In genomic region chr5:16943846-16944675, GRCh38 we compare ENCODE assay signal across 1 cellular context.
TF ChIP-seq lines count a peak whose summit lies in the region.

No MANE protein-coding gene starts in this region.

TF ChIP-seq in GM23338, 12 proteins besides CTCF, POLR2A, EP300 and RAD21 (continued from another document):
- no peak for TF ChIP-seq ZNF462 (CRISPR knock-in tag; IDR thresholded peaks at IDR 0.05)
- no peak for TF ChIP-seq ZNF331 (CRISPR knock-in tag; IDR thresholded peaks at IDR 0.05; ENCODE audit: low read depth)
- no peak for TF ChIP-seq ETS1 (IDR thresholded peaks at IDR 0.05)
- no peak for TF ChIP-seq EZH2 (IDR thresholded peaks at IDR 0.05; ENCODE audit: low read depth, unreplicated experiment)
- TF ChIP-seq ZNF114 (CRISPR knock-in tag; IDR thresholded peaks at IDR 0.05) = no peak
- no peak for TF ChIP-seq STAT1 (IDR thresholded peaks at IDR 0.05; ENCODE audit: unreplicated experiment)
- TF ChIP-seq NANOG (IDR thresholded peaks at IDR 0.05; ENCODE audit: borderline replicate concordance) = no peak
